In the genomic region with DNA sequence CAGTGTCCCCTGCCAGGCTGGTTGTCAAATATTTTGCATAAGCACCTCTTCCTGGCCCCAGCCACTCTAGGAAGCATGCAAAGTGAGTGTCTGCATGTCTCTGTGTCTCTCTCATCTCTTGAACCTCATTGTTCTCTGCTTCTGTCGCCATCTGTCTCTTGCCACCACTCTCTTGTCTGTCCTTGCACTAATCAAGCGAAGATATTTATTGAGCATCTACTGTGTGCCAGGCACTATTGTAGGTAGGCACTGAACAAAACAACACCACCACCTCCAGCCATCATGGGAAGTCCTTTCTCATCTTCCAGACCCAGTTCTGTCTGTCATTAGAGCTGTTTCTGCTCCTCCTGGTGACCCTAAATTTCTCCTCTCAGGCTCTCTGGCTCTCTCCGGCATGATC, we compare ENCODE assay signal across 22 cellular contexts. TPM values are rescaled to one million over a fixed set of nuclear protein-coding genes. Genes with fewer than 3 reads are reported as not detected.
DNase-seq lines count a peak whose midpoint lies in the region; ATAC-seq, FAIRE-seq and TF ChIP-seq lines count a peak whose summit lies in the region.
"Had no signal": no experiment of that assay in that cellular context is flagged by ENCODE, and none has a peak within 500 bp of the region (broad histone marks: within the 10 kb centered on the region; RNA-seq: fewer than 3 reads in every experiment).

No MANE protein-coding gene starts in this region.

- no peak for TF ChIP-seq EP300 in K562 (IDR thresholded peaks at IDR 0.05; ENCODE audit: low read length)

- H3K4me3 Mint-ChIP-seq in activated CD4-positive, alpha-beta T cell treated with anti-CD3 and anti-CD28 coated beads, Interleukin-2, amount 10 ng/mL, durations not matched to agents 7 days and 5 days, result no peak overlapping the region
- peak overlapping the region; percentile 67 for H3K4me3 Mint-ChIP-seq in neural progenitor cell
- H3K4me3 Mint-ChIP-seq: CD4-positive, alpha-beta T cell had no signal

- 50% methylated on average over 3 of the region's 3 CpGs for WGBS in K562 (ENCODE audit: insufficient coverage, low coverage, missing lambda C conversion rate)

- H3K9me1 ChIP-seq in K562 (ENCODE audit: control insufficient read depth, insufficient read depth, low read length), result no peaks in the 10 kb centered on the region

- TF ChIP-seq POLR2A in K562 (conservative IDR thresholded peaks at IDR 0.05), result no peak

- H3K27ac ChIP-seq in K562 (ENCODE audit: extremely low read depth, low read depth, low read length) (peak overlapping the region; percentile 54; the same call in 2 of the 3 replicates), neural progenitor cell (no peak overlapping the region)
- H3K27ac ChIP-seq: 22Rv1, C4-2B had no signal

- H3K36me3 ChIP-seq in K562 (ENCODE audit: control insufficient read depth, insufficient read depth, low read length), result no peaks in the 10 kb centered on the region
- no peaks in the 10 kb centered on the region for H3K36me3 ChIP-seq in neural progenitor cell
- H3K36me3 ChIP-seq: HAP-1 had no signal

- no peak for TF ChIP-seq RAD21 in K562 (CRISPR knock-in tag; conservative IDR thresholded peaks at IDR 0.05 in 1 of 2, IDR thresholded peaks at IDR 0.05 in 1 of 2)

- POLR2A ChIA-PET in activated CD4-positive, alpha-beta T cell treated with anti-CD3 and anti-CD28 coated beads, Interleukin-2, amount 10 ng/mL, durations not matched to agents 7 days and 5 days (lab: Charles Lee), result interaction anchor here (0.6 kb wide), 2 partner anchors 79 to 157 kb away, joined by 3 to 4 read pairs; no protein-coding TSS in a partner anchor
- POLR2A ChIA-PET in K562 (lab: Yijun Ruan, JAX), result interaction anchor here (0.5 to 1.7 kb wide), 6 partner anchors 9 to 253 kb away, joined by 3 to 9 read pairs (median 4); partner anchors contain the start of gene RAB4B

- no peak for DNase-seq in activated CD4-positive, alpha-beta T cell treated with anti-CD3 and anti-CD28 coated beads, Interleukin-2, amount 10 ng/mL, durations not matched to agents 7 days and 5 days
- no peak for DNase-seq in activated CD4-positive, alpha-beta T cell treated with anti-CD3 and anti-CD28 coated beads, Interleukin-2, amount 50 U/mL, for 1 hour
- no peak for DNase-seq in K562 (ENCODE audit: extremely low read depth in 1 of 4, low spot score in 3 of 4)
- DNase-seq in neural progenitor cell (ENCODE audit: low spot score), result no peak
- no peak for DNase-seq in activated naive CD4-positive, alpha-beta T cell treated with Interleukin-2 at 50 U/mL for 16 hours
- no peak for DNase-seq in UCSD-AML1 (lab: John Stamatoyannopoulos, UW; ENCODE audit: unreplicated experiment)
- DNase-seq: AML-193; Caco-2; CD4-positive, alpha-beta T cell; DMS79; GDM1; GOT3; IMR-90 had no signal

- 0 out of 2 replicates have a peak overlapping the region, but pooled peaks have one; percentile 17 for H2AFZ ChIP-seq in K562 (ENCODE audit: low read depth, low read length)
- no peak overlapping the region for H2AFZ ChIP-seq in neural progenitor cell (replicated peaks)

- no peak for ATAC-seq in K562
- no peak for ATAC-seq in GM18870 (IDR thresholded peaks at IDR 0.05; ENCODE audit: unreplicated experiment)
- ATAC-seq: A549 had no signal

- in situ Hi-C loops in K562 (cut with MboI), result no loop called here

- peak; percentile 48 for FAIRE-seq in K562 (lab: Jason Lieb, UNC)
- FAIRE-seq: A549, D721Med, GM12892, GM18507, HTR-8/SVneo had no signal

- H4K20me1 ChIP-seq in K562 (replicated peaks; ENCODE audit: control insufficient read depth, insufficient read depth, low read length) (no peaks in the 10 kb centered on the region), neural progenitor cell (ENCODE audit: low read depth) (no peaks in the 10 kb centered on the region)

- peak overlapping the region; percentile 26 for H3K27ac Mint-ChIP-seq in activated CD4-positive, alpha-beta T cell treated with anti-CD3 and anti-CD28 coated beads, Interleukin-2, amount 10 ng/mL, durations not matched to agents 7 days and 5 days
- no peak overlapping the region for H3K27ac Mint-ChIP-seq in neural progenitor cell
- H3K27ac Mint-ChIP-seq: CD4-positive, alpha-beta T cell had no signal

- H3K4me3 ChIP-seq in K562, result no peak overlapping the region
- H3K4me3 ChIP-seq in neural progenitor cell, result no peak overlapping the region
- H3K4me3 ChIP-seq: A549, HAP-1 had no signal

- H3K79me2 ChIP-seq in K562 (ENCODE audit: control insufficient read depth, insufficient read depth, low read length) (no peaks in the 10 kb centered on the region), neural progenitor cell (ENCODE audit: low read depth) (no peaks in the 10 kb centered on the region)

- intact Hi-C loops in K562 (cut with micrococcal nuclease), result loop anchor here (2.0 to 5.0 kb wide), 2 partner anchors 82 to 220 kb away; partner anchors contain the start of gene SERTAD3

- H3K27me3 Mint-ChIP-seq in activated CD4-positive, alpha-beta T cell treated with anti-CD3 and anti-CD28 coated beads, Interleukin-2, amount 10 ng/mL, durations not matched to agents 7 days and 5 days, result peaks cover 16% of the 10 kb centered on the region
- peaks cover 26% of the 10 kb centered on the region for H3K27me3 Mint-ChIP-seq in neural progenitor cell (ENCODE audit: insufficient read depth, low read depth)

- no TSS peak for BruUV-seq in K562 (replicated peaks; lab: Mats Ljungman, UMichigan)

- H3K4me1 ChIP-seq in K562 (replicated peaks in 1 of 2; ENCODE audit: control insufficient read depth in 2 of 2, insufficient read depth in 2 of 2, low read length in 2 of 2), result peaks cover 49 to 68% of the 10 kb centered on the region in 2 experiments
- peaks cover 3% of the 10 kb centered on the region for H3K4me1 ChIP-seq in neural progenitor cell

- peak overlapping the region; percentile 60 for H3K4me2 ChIP-seq in K562 (ENCODE audit: insufficient read depth, low read length)
- no peak overlapping the region for H3K4me2 ChIP-seq in neural progenitor cell

- TF ChIP-seq CTCF in K562 (IDR thresholded peaks at IDR 0.05 in 2 of 3, conservative IDR thresholded peaks at IDR 0.05 in 1 of 3; ENCODE audit: insufficient read depth in 2 of 3, low read depth in 1 of 3, low read length in 3 of 3) (no peak), neural progenitor cell (IDR thresholded peaks at IDR 0.05) (no peak)

- H3K4me1 Mint-ChIP-seq in activated CD4-positive, alpha-beta T cell treated with anti-CD3 and anti-CD28 coated beads, Interleukin-2, amount 10 ng/mL, durations not matched to agents 7 days and 5 days, result peaks cover 8% of the 10 kb centered on the region
- H3K4me1 Mint-ChIP-seq in neural progenitor cell, result peaks cover 10% of the 10 kb centered on the region

- CTCF ChIA-PET in activated CD4-positive, alpha-beta T cell treated with anti-CD3 and anti-CD28 coated beads, Interleukin-2, amount 10 ng/mL, durations not matched to agents 7 days and 5 days (lab: Charles Lee), result no interaction called here
- CTCF ChIA-PET in K562 (lab: Yijun Ruan, JAX; ENCODE audit: low intra/inter-chr PET ratio), result no interaction called here

- H3K9ac ChIP-seq in K562 (ENCODE audit: insufficient read depth in 1 of 2, low read depth in 2 of 2, low read length in 2 of 2) (no peak overlapping the region; a peak in 1 of 4 replicates), neural progenitor cell (no peak overlapping the region)

- H3K9me3 Mint-ChIP-seq in activated CD4-positive, alpha-beta T cell treated with anti-CD3 and anti-CD28 coated beads, Interleukin-2, amount 10 ng/mL, durations not matched to agents 7 days and 5 days, result no peaks in the 10 kb centered on the region
- H3K9me3 Mint-ChIP-seq in neural progenitor cell, result peaks cover 4% of the 10 kb centered on the region
- H3K9me3 Mint-ChIP-seq: CD4-positive, alpha-beta T cell had no signal

- H3K27me3 ChIP-seq in K562 (ENCODE audit: control insufficient read depth in 2 of 2, insufficient read depth in 2 of 2, low read length in 2 of 2), result no peaks in the 10 kb centered on the region
- peaks cover 24% of the 10 kb centered on the region for H3K27me3 ChIP-seq in neural progenitor cell

- H3K9me3 ChIP-seq in K562 (replicated peaks; ENCODE audit: control insufficient read depth, insufficient read depth, low read depth, low read length) (no peaks in the 10 kb centered on the region), neural progenitor cell (ENCODE audit: low read depth) (no peaks in the 10 kb centered on the region)
- H3K9me3 ChIP-seq: A549, Caco-2, HAP-1 had no signal

- peaks cover 4% of the 10 kb centered on the region for H3F3A ChIP-seq in neural progenitor cell (ENCODE audit: low read depth)

- no peaks in the 10 kb centered on the region for H3K36me3 Mint-ChIP-seq in activated CD4-positive, alpha-beta T cell treated with anti-CD3 and anti-CD28 coated beads, Interleukin-2, amount 10 ng/mL, durations not matched to agents 7 days and 5 days (ENCODE audit: low read depth)
- no peaks in the 10 kb centered on the region for H3K36me3 Mint-ChIP-seq in neural progenitor cell

RNA-seq across cellular contexts. Expression of gene SHKBP1, which starts 52.0 kb away (rescaled TPM):
- 100 to 1,000 TPM; 147 to 158 TPM for total RNA-seq in activated CD4-positive, alpha-beta T cell treated with anti-CD3 and anti-CD28 coated beads, Interleukin-2, amount 10 ng/mL, durations not matched to agents 7 days and 5 days
- total RNA-seq in K562 (2011; cell fraction: chromatin; rRNA removed; ENCODE audit: low replicate concordance), result 33.3 and 146 TPM in 2 replicates
- 62.0 and 84.4 TPM in 2 replicates for total RNA-seq in K562 (2011; cell fraction: nucleolus; rRNA removed)
- total RNA-seq in K562 (2011; cell fraction: nucleoplasm; rRNA removed), result 39.4 and 65.9 TPM in 2 replicates
- total RNA-seq in K562 (2014; rRNA removed), result 33.7 and 48.0 TPM in 2 replicates
- total RNA-seq in K562 (2014; rRNA removed; fragmentation: Illumina TruSeq; extraction: Trizol), result 6.6 and 9.6 TPM in 2 replicates
- 17.5 and 22.3 TPM in 2 replicates for total RNA-seq in K562 (2015; rRNA removed; fragmentation: Illumina TruSeq; extraction: Trizol)
- total RNA-seq in K562 (2021), result 54.5 and 58.1 TPM in 2 replicates
- polyA plus RNA-seq in K562 (2011; rRNA removed), result 18.9 and 24.4 TPM in 2 replicates
- polyA plus RNA-seq in K562 (2011; cell fraction: cytosol; rRNA removed), result 34.0 and 79.0 TPM in 2 replicates
- 68.6 and 104 TPM in 2 replicates for polyA plus RNA-seq in K562 (2011; cell fraction: nucleus; rRNA removed)
- polyA plus RNA-seq in K562 (2012), result 56.1 and 106 TPM in 2 replicates
- 33.7 and 42.0 TPM in 2 replicates for polyA plus RNA-seq in K562 (2014; fragmentation: Illumina TruSeq; extraction: Trizol)
- polyA plus RNA-seq in K562 (2014; fragmentation: Nextera tagmentation; extraction: Ambion mirVana), result 1 to 10 TPM; 1.2 to 4.9 TPM
- polyA plus RNA-seq in K562 (2014; rRNA removed), result 34.2 and 40.4 TPM in 2 replicates
- polyA minus RNA-seq in K562 (2011; rRNA and poly(A)+ RNA removed), result 11.5 and 17.4 TPM in 2 replicates
- polyA minus RNA-seq in K562 (2011; cell fraction: cytosol; rRNA and poly(A)+ RNA removed), result 53.0 and 61.0 TPM in 2 replicates
- polyA minus RNA-seq in K562 (2011; cell fraction: nucleus; rRNA and poly(A)+ RNA removed), result 18.8 and 19.9 TPM in 2 replicates
- 20.6 and 63.7 TPM in 2 replicates for total RNA-seq in neural progenitor cell (ENCODE audit: low replicate concordance)

RNA-seq across cellular contexts. Expression of gene SPTBN4, which starts 57.9 kb away (rescaled TPM):
- under 1 TPM; 0.23 to 0.50 TPM for total RNA-seq in activated CD4-positive, alpha-beta T cell treated with anti-CD3 and anti-CD28 coated beads, Interleukin-2, amount 10 ng/mL, durations not matched to agents 7 days and 5 days
- 5.7 and 11.0 TPM in 2 replicates for total RNA-seq in K562 (2011; cell fraction: chromatin; rRNA removed; ENCODE audit: low replicate concordance)
- 3.8 and 4.5 TPM in 2 replicates for total RNA-seq in K562 (2011; cell fraction: nucleolus; rRNA removed)
- 5.3 and 6.9 TPM in 2 replicates for total RNA-seq in K562 (2011; cell fraction: nucleoplasm; rRNA removed)
- 0.86 and 2.0 TPM in 2 replicates for total RNA-seq in K562 (2014; rRNA removed)
- total RNA-seq in K562 (2014; rRNA removed; fragmentation: Illumina TruSeq; extraction: Trizol), result 0.16 and 0.47 TPM in 2 replicates
- 0.83 and 1.3 TPM in 2 replicates for total RNA-seq in K562 (2015; rRNA removed; fragmentation: Illumina TruSeq; extraction: Trizol)
- total RNA-seq in K562 (2021), result 1.5 and 1.6 TPM in 2 replicates
- 1.2 and 1.3 TPM in 2 replicates for polyA plus RNA-seq in K562 (2011; rRNA removed)
- polyA plus RNA-seq in K562 (2011; cell fraction: cytosol; rRNA removed), result 0.94 and 1.8 TPM in 2 replicates
- polyA plus RNA-seq in K562 (2011; cell fraction: nucleus; rRNA removed), result 2.6 and 3.5 TPM in 2 replicates
- polyA plus RNA-seq in K562 (2012), result 1.7 and 1.9 TPM in 2 replicates
- 0.51 and 0.70 TPM in 2 replicates for polyA plus RNA-seq in K562 (2014; fragmentation: Illumina TruSeq; extraction: Trizol)
- under 1 TPM; 0.01 to 0.10 TPM for polyA plus RNA-seq in K562 (2014; fragmentation: Nextera tagmentation; extraction: Ambion mirVana)
- 1.2 and 1.3 TPM in 2 replicates for polyA plus RNA-seq in K562 (2014; rRNA removed)
- 1.1 and 1.5 TPM in 2 replicates for polyA minus RNA-seq in K562 (2011; rRNA and poly(A)+ RNA removed)
- 0.38 and 0.46 TPM in 2 replicates for polyA minus RNA-seq in K562 (2011; cell fraction: cytosol; rRNA and poly(A)+ RNA removed)
- polyA minus RNA-seq in K562 (2011; cell fraction: nucleus; rRNA and poly(A)+ RNA removed), result 0.81 and 1.4 TPM in 2 replicates
- total RNA-seq in neural progenitor cell (ENCODE audit: low replicate concordance), result 2.5 and 8.4 TPM in 2 replicates

RNA-seq across cellular contexts. Expression of gene BLVRB, which starts 59.1 kb away (rescaled TPM):
- 10 to 100 TPM; 18.5 to 20.0 TPM for total RNA-seq in activated CD4-positive, alpha-beta T cell treated with anti-CD3 and anti-CD28 coated beads, Interleukin-2, amount 10 ng/mL, durations not matched to agents 7 days and 5 days
- 26.9 and 65.0 TPM in 2 replicates for total RNA-seq in K562 (2011; cell fraction: chromatin; rRNA removed; ENCODE audit: low replicate concordance)
- total RNA-seq in K562 (2011; cell fraction: nucleolus; rRNA removed), result 107 and 125 TPM in 2 replicates
- total RNA-seq in K562 (2011; cell fraction: nucleoplasm; rRNA removed), result 74.7 and 75.7 TPM in 2 replicates
- total RNA-seq in K562 (2014; rRNA removed), result 749 and 813 TPM in 2 replicates
- 110 and 229 TPM in 2 replicates for total RNA-seq in K562 (2014; rRNA removed; fragmentation: Illumina TruSeq; extraction: Trizol)
- total RNA-seq in K562 (2015; rRNA removed; fragmentation: Illumina TruSeq; extraction: Trizol), result 331 and 332 TPM in 2 replicates
- total RNA-seq in K562 (2021), result 457 and 476 TPM in 2 replicates
- polyA plus RNA-seq in K562 (2011; rRNA removed), result 368 and 461 TPM in 2 replicates
- 836 and 2,229 TPM in 2 replicates for polyA plus RNA-seq in K562 (2011; cell fraction: cytosol; rRNA removed)
- 252 and 288 TPM in 2 replicates for polyA plus RNA-seq in K562 (2011; cell fraction: nucleus; rRNA removed)
- 416 and 585 TPM in 2 replicates for polyA plus RNA-seq in K562 (2012)
- 260 and 428 TPM in 2 replicates for polyA plus RNA-seq in K562 (2014; fragmentation: Illumina TruSeq; extraction: Trizol)
- 100 to 1,000 TPM in 1 of 2 experiments, 10 to 100 TPM in 1; 81.1 to 184 TPM for polyA plus RNA-seq in K562 (2014; fragmentation: Nextera tagmentation; extraction: Ambion mirVana)
- polyA plus RNA-seq in K562 (2014; rRNA removed), result 634 and 677 TPM in 2 replicates
- polyA minus RNA-seq in K562 (2011; rRNA and poly(A)+ RNA removed), result 85.4 and 138 TPM in 2 replicates
- 198 and 225 TPM in 2 replicates for polyA minus RNA-seq in K562 (2011; cell fraction: cytosol; rRNA and poly(A)+ RNA removed)
- polyA minus RNA-seq in K562 (2011; cell fraction: nucleus; rRNA and poly(A)+ RNA removed), result 34.6 and 38.7 TPM in 2 replicates
- total RNA-seq in neural progenitor cell (ENCODE audit: low replicate concordance), result 11.3 and 24.4 TPM in 2 replicates
